In genomic region chr19:50718255-50719118, GRCh38 we compare ENCODE assay signal across 11 cellular contexts. TPM values are rescaled to one million over a fixed set of nuclear protein-coding genes. Genes with fewer than 3 reads are reported as not detected.
DNase-seq lines count a peak whose midpoint lies in the region; ATAC-seq, FAIRE-seq and TF ChIP-seq lines count a peak whose summit lies in the region.
"Had no signal": no experiment of that assay in that cellular context is flagged by ENCODE, and none has a peak within 500 bp of the region (broad histone marks: within the 10 kb centered on the region; RNA-seq: fewer than 3 reads in every experiment).

No MANE protein-coding gene starts in this region.

- H3K23ac ChIP-seq in H1 (ENCODE audit: insufficient read length) (no peak overlapping the region), neuronal stem cell (ENCODE audit: low read depth, low read length, poor library complexity) (peak overlapping the region; percentile 57)

- no peak for TF ChIP-seq POLR2A in H1 (IDR thresholded peaks at IDR 0.05; ENCODE audit: control extremely low read depth in 1 of 2, low read depth in 2 of 2, low read length in 2 of 2)
- no peak for TF ChIP-seq POLR2A in erythroblast (IDR thresholded peaks at IDR 0.05; ENCODE audit: low read length)

- H3K23me2 ChIP-seq in H1 (ENCODE audit: low read depth, low read length), result peaks cover 3% of the 10 kb centered on the region; the same call in 1 of the 2 replicates

- H4K8ac ChIP-seq in H1 (ENCODE audit: extremely low read depth, insufficient read depth, low read length), result no peak overlapping the region; the same call in 1 of the 2 replicates
- no peak overlapping the region for H4K8ac ChIP-seq in neuronal stem cell (ENCODE audit: low read depth, low read length)

- H3K27ac ChIP-seq in BLaER1, result peak overlapping the region; percentile 84
- H3K27ac ChIP-seq in H1 (ENCODE audit: low read depth, low read length), result no peak overlapping the region
- no peak overlapping the region for H3K27ac ChIP-seq in neuronal stem cell (replicated peaks; ENCODE audit: low read length)

- H3K9me3 ChIP-seq in BLaER1 (no peaks in the 10 kb centered on the region), H1 (ENCODE audit: insufficient read depth in 2 of 2, low read depth in 1 of 2, low read length in 1 of 2) (no peaks in the 10 kb centered on the region), neuronal stem cell (replicated peaks in 1 of 2; ENCODE audit: control insufficient read depth in 2 of 2, insufficient read depth in 1 of 2, low read depth in 1 of 2, low read length in 2 of 2) (no peaks in the 10 kb centered on the region)

- 0 out of 2 replicates have a peak overlapping the region, but pooled peaks have one; percentile 7 for H3K18ac ChIP-seq in H1 (ENCODE audit: extremely low read depth, low read length)
- H3K18ac ChIP-seq in neuronal stem cell (ENCODE audit: low read length), result peak overlapping the region; percentile 94

- H4K91ac ChIP-seq in H1 (replicated peaks; ENCODE audit: insufficient read length, low read length) (no peak overlapping the region), neuronal stem cell (ENCODE audit: low read depth, low read length, poor library complexity) (no peak overlapping the region)

- H2BK15ac ChIP-seq in H1 (ENCODE audit: low read length), result no peak overlapping the region
- no peak overlapping the region for H2BK15ac ChIP-seq in neuronal stem cell (ENCODE audit: low read length)

- no peak overlapping the region for H2BK120ac ChIP-seq in H1 (replicated peaks; ENCODE audit: low read depth, low read length)
- H2BK120ac ChIP-seq in neuronal stem cell (ENCODE audit: low read depth, low read length), result no peak overlapping the region

- H3K4me2 ChIP-seq in BLaER1 (peak overlapping the region; percentile 95), H1 (ENCODE audit: insufficient read depth in 1 of 2, low read depth in 2 of 2, low read length in 2 of 2) (peak overlapping the region; percentile 49 to 72), neuronal stem cell (ENCODE audit: insufficient read depth, low read length, poor library complexity, severe bottlenecking) (peak overlapping the region; percentile 86)

- peak overlapping the region; percentile 86 for H3K9ac ChIP-seq in BLaER1
- no peak overlapping the region for H3K9ac ChIP-seq in H1 (replicated peaks in 1 of 4; ENCODE audit: extremely low read depth in 1 of 4, low read depth in 3 of 4, low read length in 3 of 4)
- H3K9ac ChIP-seq in neuronal stem cell (ENCODE audit: low read depth, low read length, poor library complexity), result peak overlapping the region; percentile 88

- POLR2A ChIA-PET in H1 (lab: Charles Lee; ENCODE audit: partially characterized antibody), result interaction anchor here (0.6 to 11.8 kb wide), 4 partner anchors 61 to 87 kb away, joined by 3 to 72 read pairs (median 3); no protein-coding TSS in a partner anchor

- H3K36me3 ChIP-seq in BLaER1 (peaks cover 36% of the 10 kb centered on the region), H1 (ENCODE audit: control insufficient read depth in 2 of 4, insufficient read depth in 4 of 4, low read length in 3 of 4) (no peaks in the 10 kb centered on the region; a peak in 1 of 8 replicates), neuronal stem cell (replicated peaks in 1 of 2; ENCODE audit: control insufficient read depth in 2 of 2, insufficient read depth in 2 of 2, low read length in 2 of 2) (peaks cover 0 to 3% of the 10 kb centered on the region in 2 donors)

- H3K4me3 ChIP-seq in BLaER1 (peak overlapping the region; percentile 81), H1 (ENCODE audit: extremely low read depth in 1 of 4, insufficient read depth in 2 of 4, low read depth in 3 of 4, low read length in 4 of 4) (peak overlapping the region; percentile 38 to 94 (median 56)), neuronal stem cell (ENCODE audit: low read length in 2 of 2) (peak overlapping the region; percentile 55 to 84)
- H3K4me3 ChIP-seq in Jurkat, Clone E6-1 (ENCODE audit: low read length), result peak overlapping the region; percentile 40

- H3K27me3 ChIP-seq in BLaER1 (no peaks in the 10 kb centered on the region), H1 (replicated peaks in 1 of 4; ENCODE audit: control insufficient read depth in 3 of 4, extremely low read depth in 1 of 4, insufficient read depth in 3 of 4, low read length in 3 of 4) (peaks cover 0 to 36% (median 25%) of the 10 kb centered on the region in 4 experiments; a peak in 6 of 7 replicates), neuronal stem cell (ENCODE audit: control insufficient read depth in 3 of 3, insufficient read depth in 3 of 3, low read depth in 1 of 3, low read length in 3 of 3) (peaks cover 0 to 21% (median 19%) of the 10 kb centered on the region in 3 experiments)

- H3K14ac ChIP-seq in H1 (ENCODE audit: insufficient read length), result no peak overlapping the region
- H3K14ac ChIP-seq in neuronal stem cell (ENCODE audit: low read length), result no peak overlapping the region

- no peaks in the 10 kb centered on the region for H3K79me1 ChIP-seq in H1 (ENCODE audit: low read depth, low read length)
- no peaks in the 10 kb centered on the region for H3K79me1 ChIP-seq in neuronal stem cell (ENCODE audit: low read depth, low read length)

- ATAC-seq in HG03097 (IDR thresholded peaks at IDR 0.05; ENCODE audit: low FRiP score, unreplicated experiment) (no peak), GM18861 (IDR thresholded peaks at IDR 0.05; ENCODE audit: unreplicated experiment) (no peak), HG03565 (IDR thresholded peaks at IDR 0.05; ENCODE audit: unreplicated experiment) (no peak)

- peaks cover 76% of the 10 kb centered on the region for H3K4me1 ChIP-seq in BLaER1
- peaks cover 5 to 33% (median 20%) of the 10 kb centered on the region in 4 experiments for H3K4me1 ChIP-seq in H1 (replicated peaks in 1 of 4; ENCODE audit: control insufficient read depth in 3 of 4, insufficient read depth in 4 of 4, low read length in 3 of 4)
- peaks cover 8 to 16% of the 10 kb centered on the region in 2 donors for H3K4me1 ChIP-seq in neuronal stem cell (ENCODE audit: control insufficient read depth in 2 of 2, insufficient read depth in 1 of 2, low read depth in 1 of 2, low read length in 2 of 2)

- no peak for TF ChIP-seq EP300 in H1 (IDR thresholded peaks at IDR 0.05; ENCODE audit: borderline replicate concordance in 1 of 2, low read depth in 2 of 2, low read length in 2 of 2)

- H2BK5ac ChIP-seq in H1 (ENCODE audit: low read depth, low read length), result 0 out of 2 replicates have a peak overlapping the region, but pooled peaks have one; percentile 35
- H2BK5ac ChIP-seq in neuronal stem cell (ENCODE audit: low read length), result no peak overlapping the region

- CTCF ChIA-PET in H1 (lab: Charles Lee; ENCODE audit: partially characterized antibody), result interaction anchor here (0.6 to 3.6 kb wide), 6 partner anchors 9 to 61 kb away, joined by 3 to 26 read pairs (median 3); no protein-coding TSS in a partner anchor

- 1% methylated on average over 20 of the region's 74 CpGs; no CpG with 5 or more reads in 1 of the 2 experiments for WGBS in H1 (ENCODE audit: extremely low coverage in 1 of 2, insufficient coverage in 1 of 2, insufficient read length in 1 of 2, insufficient replicate concordance in 2 of 2, low coverage in 1 of 2, low lambda C conversion rate in 2 of 2, missing lambda C conversion rate in 1 of 2), 2 experiments
- WGBS in neuronal stem cell (ENCODE audit: extremely low coverage in 2 of 2, insufficient read length in 2 of 2, insufficient replicate concordance in 1 of 2), 2 donors, result no CpG with 5 or more reads among the region's 74 CpGs

- H4K20me1 ChIP-seq in BLaER1 (peaks cover 48% of the 10 kb centered on the region), H1 (replicated peaks in 1 of 2; ENCODE audit: control insufficient read depth in 1 of 2, insufficient read depth in 2 of 2, low read length in 2 of 2) (peaks cover 3 to 4% of the 10 kb centered on the region in 2 experiments)

- H2AFZ ChIP-seq in H1 (ENCODE audit: low read length) (no peak overlapping the region), neuronal stem cell (ENCODE audit: low read length) (peak overlapping the region; percentile 91)

- H2AK5ac ChIP-seq in H1 (ENCODE audit: low read depth, low read length) (no peak overlapping the region), neuronal stem cell (ENCODE audit: low read depth, low read length) (peak overlapping the region; percentile 43)

- H3K56ac ChIP-seq in H1 (replicated peaks; ENCODE audit: insufficient read length, low read depth, low read length), result no peak overlapping the region

- H4K5ac ChIP-seq in H1 (ENCODE audit: insufficient read length, low read depth, low read length), result no peak overlapping the region

- H2BK20ac ChIP-seq in H1 (ENCODE audit: low read length), result no peak overlapping the region

- no peak for FAIRE-seq in H1 (lab: Jason Lieb, UNC)

- no peaks in the 10 kb centered on the region for H3K79me2 ChIP-seq in H1 (ENCODE audit: control insufficient read depth in 1 of 2, insufficient read depth in 2 of 2, low read length in 2 of 2)

- H3K4ac ChIP-seq in H1 (replicated peaks; ENCODE audit: insufficient read length, low read depth, low read length) (no peak overlapping the region), neuronal stem cell (ENCODE audit: low read length) (no peak overlapping the region)

- TF ChIP-seq RAD21 in H1 (IDR thresholded peaks at IDR 0.05 in 1 of 2, conservative IDR thresholded peaks at IDR 0.05 in 1 of 2; ENCODE audit: low read depth in 2 of 2, low read length in 2 of 2), result no peak

- no peak overlapping the region for H2BK12ac ChIP-seq in H1 (ENCODE audit: low read depth, low read length)
- H2BK12ac ChIP-seq in neuronal stem cell (ENCODE audit: low read length), result no peak overlapping the region

- TF ChIP-seq CTCF in H1 (IDR thresholded peaks at IDR 0.05; ENCODE audit: control extremely low read depth in 1 of 3, insufficient read depth in 1 of 3, low read depth in 1 of 3, low read length in 3 of 3), result no peak

- DNase-seq in Jurkat, Clone E6-1 (ENCODE audit: low read depth, low spot score), result no peak
- peak in 1 of 2 experiments; percentile 72 for DNase-seq in H1 (ENCODE audit: low read depth in 1 of 2, low spot score in 2 of 2)
- peak; percentile 48 for DNase-seq in neuronal stem cell (ENCODE audit: low spot score)
- DNase-seq in erythroblast (lab: John Stamatoyannopoulos, UW), result no peak
- DNase-seq: activated B cell treated with CpG ODN at 0.5 μM for 24 hours; effector memory CD4-positive, alpha-beta T cell; NCI-H446 had no signal

RNA-seq across cellular contexts. Expression of gene SHANK1, which starts 1.1 kb away (rescaled TPM):
- polyA plus RNA-seq in Jurkat, Clone E6-1 (2012; ENCODE audit: insufficient read depth, insufficient read length), result 12.6 TPM
- 3.7 and 3.9 TPM in 2 replicates for total RNA-seq in H1 (2021; fragmentation: NEBNext Ultra II Directional; extraction: Animal tissue kit (Norgen Biotek cat#: 25700))
- 1.1 and 1.2 TPM in 2 replicates for polyA plus RNA-seq in H1 (2011; rRNA removed)
- polyA plus RNA-seq in H1 (2011; cell fraction: cytosol; rRNA removed), result 0.88 TPM
- polyA plus RNA-seq in H1 (2011; cell fraction: nucleus; rRNA removed), result 7.0 TPM
- polyA plus RNA-seq in H1 (2012, experiment 1 of 2), result 2.6 to 5.1 TPM (median 3.8 TPM) in 4 replicates
- polyA plus RNA-seq in H1 (2012, experiment 2 of 2), result 1.4 TPM
- polyA plus RNA-seq in H1 (2013, experiment 1 of 2), result 1.8 TPM
- 1.1 TPM for polyA plus RNA-seq in H1 (2013, experiment 2 of 2)
- polyA minus RNA-seq in H1 (2011; rRNA and poly(A)+ RNA removed), result 0.54 and 0.98 TPM in 2 replicates
- polyA minus RNA-seq in H1 (2011; cell fraction: cytosol; rRNA and poly(A)+ RNA removed), result 3.0 TPM
- 6.6 TPM for polyA minus RNA-seq in H1 (2011; cell fraction: nucleus; rRNA and poly(A)+ RNA removed)
- polyA plus RNA-seq in neuronal stem cell (2013, experiment 1 of 2), result 6.2 TPM
- 5.9 TPM for polyA plus RNA-seq in neuronal stem cell (2013, experiment 2 of 2)
- total RNA-seq: activated B cell treated with CpG ODN at 0.5 μM for 24 hours had no signal

RNA-seq across cellular contexts. Expression of gene CLEC11A, which starts 4.7 kb away (rescaled TPM):
- 11.3 TPM for polyA plus RNA-seq in Jurkat, Clone E6-1 (2012; ENCODE audit: insufficient read depth, insufficient read length)
- total RNA-seq in H1 (2021; fragmentation: NEBNext Ultra II Directional; extraction: Animal tissue kit (Norgen Biotek cat#: 25700)), result 4.3 and 5.2 TPM in 2 replicates
- 17.4 and 22.5 TPM in 2 replicates for polyA plus RNA-seq in H1 (2011; rRNA removed)
- polyA plus RNA-seq in H1 (2011; cell fraction: cytosol; rRNA removed), result 10.3 TPM
- polyA plus RNA-seq in H1 (2011; cell fraction: nucleus; rRNA removed), result 10.3 TPM
- polyA plus RNA-seq in H1 (2012, experiment 1 of 2), result 2.7 to 6.2 TPM (median 5.4 TPM) in 4 replicates
- 3.1 TPM for polyA plus RNA-seq in H1 (2012, experiment 2 of 2)
- 7.1 TPM for polyA plus RNA-seq in H1 (2013, experiment 1 of 2)
- polyA plus RNA-seq in H1 (2013, experiment 2 of 2), result 6.2 TPM
- polyA minus RNA-seq in H1 (2011; rRNA and poly(A)+ RNA removed), result 0.16 TPM in 1 of 2 replicates, not detected in the other
- 1.8 TPM for polyA minus RNA-seq in H1 (2011; cell fraction: cytosol; rRNA and poly(A)+ RNA removed)
- polyA minus RNA-seq in H1 (2011; cell fraction: nucleus; rRNA and poly(A)+ RNA removed), result 6.7 TPM
- 12.3 TPM for polyA plus RNA-seq in neuronal stem cell (2013, experiment 1 of 2)
- polyA plus RNA-seq in neuronal stem cell (2013, experiment 2 of 2), result 12.3 TPM

RNA-seq across cellular contexts. Expression of gene GPR32, which starts 51.8 kb away (rescaled TPM):
- polyA plus RNA-seq in Jurkat, Clone E6-1 (2012; ENCODE audit: insufficient read depth, insufficient read length), result not detected
- not detected in 2 replicates for total RNA-seq in H1 (2021; fragmentation: NEBNext Ultra II Directional; extraction: Animal tissue kit (Norgen Biotek cat#: 25700))
- not detected in 2 replicates for polyA plus RNA-seq in H1 (2011; rRNA removed)
- polyA plus RNA-seq in H1 (2011; cell fraction: cytosol; rRNA removed), result not detected
- not detected for polyA plus RNA-seq in H1 (2011; cell fraction: nucleus; rRNA removed)
- polyA plus RNA-seq in H1 (2012, experiment 1 of 2), result not detected in 4 replicates
- polyA plus RNA-seq in H1 (2012, experiment 2 of 2), result not detected
- polyA plus RNA-seq in H1 (2013, experiment 1 of 2), result not detected
- polyA plus RNA-seq in H1 (2013, experiment 2 of 2), result not detected
- not detected in 2 replicates for polyA minus RNA-seq in H1 (2011; rRNA and poly(A)+ RNA removed)
- polyA minus RNA-seq in H1 (2011; cell fraction: cytosol; rRNA and poly(A)+ RNA removed), result not detected
- not detected for polyA minus RNA-seq in H1 (2011; cell fraction: nucleus; rRNA and poly(A)+ RNA removed)
- not detected for polyA plus RNA-seq in neuronal stem cell (2013, experiment 1 of 2)
- not detected for polyA plus RNA-seq in neuronal stem cell (2013, experiment 2 of 2)
- total RNA-seq: activated B cell treated with CpG ODN at 0.5 μM for 24 hours had no signal

Comparison
In these comparisons a context has a peak if more than half of its experiments do, and no peak if none do; other contexts are left out.
1. H3K9ac ChIP-seq: peak in BLaER1 (single experiment) and neuronal stem cell (single experiment); none in H1 (0 of 4).
2. Peak in every context shown above with its lines, with median percentiles within 50 percentile points of each other: H3K4me2 ChIP-seq and H3K4me3 ChIP-seq.